Comparison of ENCODE assay signal across 1 cellular context in genomic region chr14:101780390-101780789, GRCh38.
TF ChIP-seq lines count a peak whose summit lies in the region.

No MANE protein-coding gene starts in this region.

TF ChIP-seq in GM23338, 12 proteins besides CTCF, POLR2A, EP300 and RAD21 (continued from another document):
- TF ChIP-seq REST (IDR thresholded peaks at IDR 0.05; ENCODE audit: unreplicated experiment) (no peak), JUNB (IDR thresholded peaks at IDR 0.05; ENCODE audit: unreplicated experiment) (no peak), NANOG (IDR thresholded peaks at IDR 0.05; ENCODE audit: borderline replicate concordance) (no peak), CREB1 (CRISPR knock-in tag; IDR thresholded peaks at IDR 0.05; ENCODE audit: low read depth) (no peak), EZH2 (IDR thresholded peaks at IDR 0.05; ENCODE audit: low read depth, unreplicated experiment) (no peak), ETS1 (IDR thresholded peaks at IDR 0.05) (no peak), ZNF114 (CRISPR knock-in tag; IDR thresholded peaks at IDR 0.05) (no peak), ZNF462 (CRISPR knock-in tag; IDR thresholded peaks at IDR 0.05) (no peak)
